In genomic region chr1:112332751-112333150, GRCh38 we compare ENCODE assay signal across 15 cellular contexts.
DNase-seq lines count a peak whose midpoint lies in the region; ATAC-seq, FAIRE-seq and TF ChIP-seq lines count a peak whose summit lies in the region.
"Had no signal": no experiment of that assay in that cellular context is flagged by ENCODE, and none has a peak within 500 bp of the region (broad histone marks: within the 10 kb centered on the region; RNA-seq: fewer than 3 reads in every experiment).

No MANE protein-coding gene starts in this region.

- H3K9ac ChIP-seq in keratinocyte (ENCODE audit: control insufficient read depth, extremely low read depth, insufficient read depth, low read length) (no peak overlapping the region), smooth muscle cell (ENCODE audit: low read depth) (no peak overlapping the region)

- H2AFZ ChIP-seq in keratinocyte (ENCODE audit: control insufficient read depth, low read length) = peak overlapping the region; percentile 66
- peak overlapping the region; percentile 11 for H2AFZ ChIP-seq in smooth muscle cell (ENCODE audit: low read depth)

- DNase-seq in RWPE2 (ENCODE audit: low spot score) (no peak), bronchial epithelial cell (ENCODE audit: low read depth) (peak; percentile 86), keratinocyte (ENCODE audit: low read depth, low spot score) (peak; percentile 55), smooth muscle cell (lab: John Stamatoyannopoulos, UW; ENCODE audit: unreplicated experiment) (no peak), A673 (ENCODE audit: low spot score) (no peak)
- DNase-seq: C1 segment of cervical spinal cord; CD4-positive, alpha-beta T cell; DMS79; H7 had no signal

- FAIRE-seq in bronchial epithelial cell (lab: Jason Lieb, UNC) (no peak), keratinocyte (lab: Jason Lieb, UNC) (peak; percentile 97)
- FAIRE-seq: GM12878, HepG2, HTR-8/SVneo had no signal

- no peaks in the 10 kb centered on the region for H3K9me3 ChIP-seq in RWPE2 (ENCODE audit: severe bottlenecking)
- no peaks in the 10 kb centered on the region for H3K9me3 ChIP-seq in keratinocyte (ENCODE audit: control insufficient read depth, low read depth, low read length)
- H3K9me3 ChIP-seq in smooth muscle cell (replicated peaks; ENCODE audit: low read depth) = no peaks in the 10 kb centered on the region
- H3K9me3 ChIP-seq in A673 (ENCODE audit: low read depth, low read length, poor library complexity, severe bottlenecking) = no peaks in the 10 kb centered on the region

- CTCF ChIA-PET in A673 (lab: Charles Lee) = no interaction called here

- H3K4me1 ChIP-seq in RWPE2 (ENCODE audit: insufficient read depth, poor library complexity, severe bottlenecking) = peaks cover 10% of the 10 kb centered on the region
- peaks cover 23% of the 10 kb centered on the region for H3K4me1 ChIP-seq in keratinocyte (ENCODE audit: control insufficient read depth, extremely low read depth, insufficient read depth, low read length)
- no peaks in the 10 kb centered on the region for H3K4me1 ChIP-seq in smooth muscle cell (ENCODE audit: low read depth)
- H3K4me1 ChIP-seq in A673 (ENCODE audit: insufficient read depth, low read length, poor library complexity, severe bottlenecking) = no peaks in the 10 kb centered on the region

- intact Hi-C loops in A673 (cut with micrococcal nuclease; ENCODE audit: unreplicated experiment) = no loop called here

- POLR2A ChIA-PET in A673 (lab: Charles Lee; ENCODE audit: low non-redundant PET) = no interaction called here

- H3K4me3 ChIP-seq in RWPE2 (ENCODE audit: severe bottlenecking) = no peak overlapping the region
- no peak overlapping the region for H3K4me3 ChIP-seq in bronchial epithelial cell (ENCODE audit: low read depth, low read length)
- H3K4me3 ChIP-seq in keratinocyte (ENCODE audit: control insufficient read depth in 2 of 3, extremely low read depth in 1 of 3, insufficient read depth in 2 of 3, low read depth in 1 of 3, low read length in 3 of 3) = no peak overlapping the region
- H3K4me3 ChIP-seq in smooth muscle cell = no peak overlapping the region
- H3K4me3 ChIP-seq in A673 (ENCODE audit: low read depth, low read length, poor library complexity, severe bottlenecking) = no peak overlapping the region
- H3K4me3 ChIP-seq: GM12878, GM23338 had no signal

- TF ChIP-seq CTCF in RWPE2 (IDR thresholded peaks at IDR 0.05; ENCODE audit: poor library complexity, severe bottlenecking) = no peak
- TF ChIP-seq CTCF in bronchial epithelial cell (IDR thresholded peaks at IDR 0.05; ENCODE audit: insufficient read depth, low read length, severe bottlenecking) = no peak
- TF ChIP-seq CTCF in keratinocyte (optimal IDR thresholded peaks at IDR 0.05 in 1 of 3, IDR thresholded peaks at IDR 0.05 in 1 of 3, conservative IDR thresholded peaks at IDR 0.05 in 1 of 3; ENCODE audit: extremely low read depth in 1 of 3, insufficient read depth in 2 of 3, low read length in 3 of 3) = no peak
- no peak for TF ChIP-seq CTCF in smooth muscle cell (IDR thresholded peaks at IDR 0.05; ENCODE audit: borderline replicate concordance, insufficient read depth, poor library complexity, severe bottlenecking)
- TF ChIP-seq CTCF in A673 (conservative IDR thresholded peaks at IDR 0.05; ENCODE audit: low read depth, low read length) = no peak

- no peaks in the 10 kb centered on the region for H3K36me3 ChIP-seq in RWPE2 (ENCODE audit: low read depth)
- no peaks in the 10 kb centered on the region for H3K36me3 ChIP-seq in bronchial epithelial cell (ENCODE audit: control insufficient read depth, insufficient read depth, low read length)
- H3K36me3 ChIP-seq in keratinocyte (ENCODE audit: control insufficient read depth in 2 of 2, extremely low read depth in 1 of 2, insufficient read depth in 2 of 2, low read length in 2 of 2) = no peaks in the 10 kb centered on the region
- H3K36me3 ChIP-seq in smooth muscle cell (ENCODE audit: low read depth) = no peaks in the 10 kb centered on the region
- no peaks in the 10 kb centered on the region for H3K36me3 ChIP-seq in A673 (ENCODE audit: insufficient read depth, low read length, poor library complexity, severe bottlenecking)

- BruUV-seq in A673 (replicated peaks; lab: Mats Ljungman, UMichigan) = no TSS peak

- H4K20me1 ChIP-seq in keratinocyte (ENCODE audit: control insufficient read depth, extremely low read depth, insufficient read depth, low read length) (no peaks in the 10 kb centered on the region), smooth muscle cell (ENCODE audit: low read depth) (no peaks in the 10 kb centered on the region)

- H3F3A ChIP-seq in smooth muscle cell (ENCODE audit: low read depth) = no peaks in the 10 kb centered on the region

- dilution Hi-C loops in keratinocyte (cut with MboI; ENCODE audit: extremely low pct_ligation_motif_present, low sequenced_read_pairs) = no loop called here

- peak; percentile 62 for ATAC-seq in RWPE2 (ENCODE audit: low read depth)
- no peak for ATAC-seq in HG02759 (IDR thresholded peaks at IDR 0.05; ENCODE audit: unreplicated experiment)
- no peak for ATAC-seq in HG02571 (IDR thresholded peaks at IDR 0.05; ENCODE audit: unreplicated experiment)
- ATAC-seq: GM12878, GM23338, HepG2 had no signal

- H3K9me1 ChIP-seq in keratinocyte (ENCODE audit: control insufficient read depth, extremely low read depth, insufficient read depth, low read length) = no peaks in the 10 kb centered on the region

- H3K27ac ChIP-seq in RWPE2 (ENCODE audit: poor library complexity, severe bottlenecking) (no peak overlapping the region), keratinocyte (ENCODE audit: control insufficient read depth, insufficient read depth, low read length) (no peak overlapping the region), smooth muscle cell (ENCODE audit: low read depth) (no peak overlapping the region), A673 (ENCODE audit: low read depth, low read length, poor library complexity, severe bottlenecking) (no peak overlapping the region)

- H3K27me3 ChIP-seq in RWPE2 (ENCODE audit: insufficient read depth, poor library complexity, severe bottlenecking) (no peaks in the 10 kb centered on the region), bronchial epithelial cell (ENCODE audit: control insufficient read depth, insufficient read depth, low read length) (no peaks in the 10 kb centered on the region), keratinocyte (ENCODE audit: control insufficient read depth, extremely low read depth, insufficient read depth, low read length) (no peaks in the 10 kb centered on the region), smooth muscle cell (ENCODE audit: low read depth) (no peaks in the 10 kb centered on the region), A673 (replicated peaks; ENCODE audit: insufficient read depth, low read depth, low read length, poor library complexity) (peaks cover 85% of the 10 kb centered on the region)

- H3K79me2 ChIP-seq in keratinocyte (ENCODE audit: control insufficient read depth, insufficient read depth, low read length) (no peaks in the 10 kb centered on the region), smooth muscle cell (ENCODE audit: low read depth) (no peaks in the 10 kb centered on the region)

- H3K4me2 ChIP-seq in keratinocyte (ENCODE audit: control insufficient read depth, extremely low read depth, insufficient read depth, low read depth, low read length) (peak overlapping the region; percentile 52), smooth muscle cell (no peak overlapping the region)
- H3K4me2 ChIP-seq: GM23338 had no signal

- 83% methylated on average over 3 of the region's 3 CpGs for WGBS in smooth muscle cell (ENCODE audit: low lambda C conversion rate)

Comparison
In these comparisons a context has a peak if more than half of its experiments do, and no peak if none do; other contexts are left out.
1. DNase-seq: peak in bronchial epithelial cell (single experiment) and keratinocyte (single experiment); none in RWPE2 (single experiment), smooth muscle cell (single experiment) and A673 (single experiment).